Comparison of ENCODE assay signal across 18 cellular contexts in genomic region chr22:17024380-17024779, GRCh38. TPM values are rescaled to one million over a fixed set of nuclear protein-coding genes. Genes with fewer than 3 reads are reported as not detected.
"Had no signal": no experiment of that assay in that cellular context is flagged by ENCODE, and none has a peak within 500 bp of the region (broad histone marks: within the 10 kb centered on the region; RNA-seq: fewer than 3 reads in every experiment).

No MANE protein-coding gene starts in this region.

RNA-seq across cellular contexts. Expression of gene GAB4, which starts 16.4 kb away (rescaled TPM):
- total RNA-seq: activated CD4-positive, alpha-beta T cell treated with anti-CD3 and anti-CD28 coated beads for 36 hours; activated CD8-positive, alpha-beta memory T cell treated with anti-CD3 and anti-CD28 coated beads for 36 hours; activated CD8-positive, alpha-beta T cell treated with anti-CD3 and anti-CD28 coated beads for 36 hours; activated naive CD4-positive, alpha-beta T cell treated with anti-CD3 and anti-CD28 coated beads for 36 hours; activated naive CD4-positive, alpha-beta T cell treated with anti-CD3 and anti-CD28 coated beads, Interleukin-2, amount 50 U/mL, for 72 hours; activated T-cell treated with anti-CD3 and anti-CD28 coated beads, Interleukin-2, amount 50 U/mL, for 4 hours; activated T-cell treated with anti-CD3 and anti-CD28 coated beads, Interleukin-2, amount 50 U/mL, for 72 hours; activated T-helper 1 cell treated with anti-CD3 and anti-CD28 coated beads, Interleukin-12 subunit alpha, Interleukin-12 subunit beta, Interleukin-2, Interleukin-4 antibody, amounts not matched to agents 30 ng/mL and 10 ng/mL and 1 ng/mL, durations not matched to agents 14 hours and 24 hours and 36 hours; activated T-helper 17 cell treated with anti-CD3 and anti-CD28 coated beads, Interleukin-2, amount 50 U/mL, for 72 hours; adrenal gland; aorta; astrocyte; body of pancreas; breast epithelium; cardiac septum; cerebellum; T-helper 17 cell; T-helper 2 cell treated with Interferon-gamma antibody and Interleukin-4, amounts not matched to agents 100 ng/mL and 5 ng/mL, for 36 hours had no signal
